ENCODE assay signal across 1 cellular context in genomic region chr11:133956650-133957633, GRCh38.
TF ChIP-seq lines count a peak whose summit lies in the region.

Gene IGSF9B (minus strand): TSS chr11:133956968. CDS start chr11:133956754, 214 bp downstream.

TF ChIP-seq in GM12878, 131 proteins besides CTCF, POLR2A, EP300 and RAD21 (continued from another document and continues in another):
- TF ChIP-seq CUX1 (IDR thresholded peaks at IDR 0.05; ENCODE audit: insufficient replicate concordance, low read depth, low read length) (no peak), PAX5 (IDR thresholded peaks at IDR 0.05; ENCODE audit: borderline replicate concordance, low read depth, low read length) (peak; percentile 66; the same call in 1 of the 2 replicates), CBX5 (IDR thresholded peaks at IDR 0.05; ENCODE audit: low read depth) (no peak), SPI1 (IDR thresholded peaks at IDR 0.05; ENCODE audit: borderline replicate concordance, insufficient read depth, low read depth, low read length) (no peak), BRCA1 (IDR thresholded peaks at IDR 0.05; ENCODE audit: low read depth, low read length) (no peak), ZNF592 (IDR thresholded peaks at IDR 0.05) (no peak), USF1 (IDR thresholded peaks at IDR 0.05; ENCODE audit: borderline replicate concordance, extremely low read length, insufficient read depth, low read depth, low read length) (no peak), RUNX3 (IDR thresholded peaks at IDR 0.05; ENCODE audit: low read length) (no peak; the same call in 1 of the 2 replicates), ZNF622 (IDR thresholded peaks at IDR 0.05) (peak; percentile 72), PRDM15 (CRISPR knock-in tag; IDR thresholded peaks at IDR 0.05) (no peak), ZBTB33 (IDR thresholded peaks at IDR 0.05) (no peak), CREB1 (IDR thresholded peaks at IDR 0.05; ENCODE audit: low read depth) (no peak; the same call in 1 of the 2 replicates), SUPT20H (IDR thresholded peaks at IDR 0.05; ENCODE audit: borderline replicate concordance, control insufficient read depth, low read depth, low read length) (no peak), ATF3 (IDR thresholded peaks at IDR 0.05; ENCODE audit: borderline replicate concordance, extremely low read depth, low read depth, low read length) (no peak), FOS (IDR thresholded peaks at IDR 0.05; ENCODE audit: borderline replicate concordance, extremely low read depth, insufficient read length) (peak; percentile 75), BHLHE40 (IDR thresholded peaks at IDR 0.05; ENCODE audit: borderline replicate concordance in 1 of 2, low read depth in 2 of 2, low read length in 1 of 2) (peak; percentile 26 to 85; a peak in 3 of 4 replicates), RELA (IDR thresholded peaks at IDR 0.05; ENCODE audit: borderline replicate concordance, partially characterized antibody) (peak; percentile 20), IKZF2 (IDR thresholded peaks at IDR 0.05) (no peak; a peak in 2 of 4 replicates), BACH1 (IDR thresholded peaks at IDR 0.05; ENCODE audit: borderline replicate concordance) (no peak), MTA3 (IDR thresholded peaks at IDR 0.05; ENCODE audit: borderline replicate concordance, low read length) (no peak), USF2 (IDR thresholded peaks at IDR 0.05; ENCODE audit: borderline replicate concordance, low read depth, low read length) (no peak), IKZF1 (conservative IDR thresholded peaks at IDR 0.05) (peak; percentile 57; the same call in 1 of the 2 replicates), TARDBP (IDR thresholded peaks at IDR 0.05; ENCODE audit: borderline replicate concordance) (no peak), CBX3 (IDR thresholded peaks at IDR 0.05; ENCODE audit: borderline replicate concordance, low read depth) (no peak), MEF2A (IDR thresholded peaks at IDR 0.05; ENCODE audit: insufficient read depth, low read depth, low read length) (no peak), PKNOX1 (IDR thresholded peaks at IDR 0.05) (peak; percentile 98), NBN (IDR thresholded peaks at IDR 0.05) (no peak), SUZ12 (IDR thresholded peaks at IDR 0.05; ENCODE audit: unreplicated experiment) (no peak), HDAC6 (IDR thresholded peaks at IDR 0.05; ENCODE audit: unreplicated experiment) (no peak), SKIL (IDR thresholded peaks at IDR 0.05; ENCODE audit: low read depth, poor library complexity, severe bottlenecking) (no peak), RB1 (IDR thresholded peaks at IDR 0.05; ENCODE audit: borderline replicate concordance) (0 out of 2 replicates have a peak, but pooled peaks have one; percentile 61), SREBF1 (IDR thresholded peaks at IDR 0.05; ENCODE audit: low read length) (no peak), RELB (IDR thresholded peaks at IDR 0.05; ENCODE audit: low read depth) (peak; percentile 54; the same call in 1 of the 2 replicates), ZNF207 (IDR thresholded peaks at IDR 0.05; ENCODE audit: borderline replicate concordance) (no peak)
